In genomic region chr3:57158813-57159678, GRCh38 we compare ENCODE assay signal across 8 cellular contexts. TPM values are rescaled to one million over a fixed set of nuclear protein-coding genes. Genes with fewer than 3 reads are reported as not detected.
DNase-seq lines count a peak whose midpoint lies in the region; ATAC-seq and TF ChIP-seq lines count a peak whose summit lies in the region.
"Had no signal": no experiment of that assay in that cellular context is flagged by ENCODE, and none has a peak within 500 bp of the region (broad histone marks: within the 10 kb centered on the region; RNA-seq: fewer than 3 reads in every experiment).

No MANE protein-coding gene starts in this region.

- H3K9ac ChIP-seq in neural progenitor cell = no peak overlapping the region

- H2AFZ ChIP-seq in neural progenitor cell (replicated peaks) = no peak overlapping the region

- TF ChIP-seq CTCF in neural progenitor cell (IDR thresholded peaks at IDR 0.05) = no peak

- H3K27me3 Mint-ChIP-seq in central memory CD8-positive, alpha-beta T cell = peaks cover 39% of the 10 kb centered on the region
- peaks cover 5% of the 10 kb centered on the region for H3K27me3 Mint-ChIP-seq in neural progenitor cell (ENCODE audit: insufficient read depth, low read depth)

- no peak overlapping the region for H3K4me3 ChIP-seq in neural progenitor cell

- peak overlapping the region; percentile 66 for H3K27ac ChIP-seq in neural progenitor cell

- peak; percentile 64 for ATAC-seq in central memory CD8-positive, alpha-beta T cell (replicated peaks; ENCODE audit: extremely low read depth, poor library complexity, severe bottlenecking)
- no peak for ATAC-seq in HG03159 (IDR thresholded peaks at IDR 0.05; ENCODE audit: unreplicated experiment)

- peaks cover 15% of the 10 kb centered on the region for H3K4me1 Mint-ChIP-seq in central memory CD8-positive, alpha-beta T cell
- peaks cover 95% of the 10 kb centered on the region for H3K4me1 Mint-ChIP-seq in neural progenitor cell

- no peaks in the 10 kb centered on the region for H3K9me3 Mint-ChIP-seq in central memory CD8-positive, alpha-beta T cell
- no peaks in the 10 kb centered on the region for H3K9me3 Mint-ChIP-seq in neural progenitor cell

- H3K27me3 ChIP-seq in neural progenitor cell = peaks cover 83% of the 10 kb centered on the region

- peaks cover 80% of the 10 kb centered on the region for H3K79me2 ChIP-seq in neural progenitor cell (ENCODE audit: low read depth)

- peak overlapping the region; percentile 93 for H3K4me2 ChIP-seq in neural progenitor cell

- no peak overlapping the region for H3K27ac Mint-ChIP-seq in central memory CD8-positive, alpha-beta T cell (ENCODE audit: low read depth)
- H3K27ac Mint-ChIP-seq in neural progenitor cell = peak overlapping the region; percentile 97

- peak overlapping the region; percentile 23 for H3K4me3 Mint-ChIP-seq in central memory CD8-positive, alpha-beta T cell
- peak overlapping the region; percentile 76 for H3K4me3 Mint-ChIP-seq in neural progenitor cell

- H3K9me3 ChIP-seq in neural progenitor cell (ENCODE audit: low read depth) = no peaks in the 10 kb centered on the region

- H3K36me3 Mint-ChIP-seq in central memory CD8-positive, alpha-beta T cell (ENCODE audit: insufficient read depth) = no peaks in the 10 kb centered on the region
- peaks cover 7% of the 10 kb centered on the region for H3K36me3 Mint-ChIP-seq in neural progenitor cell

- H3F3A ChIP-seq in neural progenitor cell (ENCODE audit: low read depth) = peaks cover 59% of the 10 kb centered on the region

- H3K36me3 ChIP-seq in neural progenitor cell = no peaks in the 10 kb centered on the region

- peaks cover 87% of the 10 kb centered on the region for H3K4me1 ChIP-seq in neural progenitor cell

- peak; percentile 13 for DNase-seq in H4 (ENCODE audit: low spot score)
- peak; percentile 65 for DNase-seq in NCI-H146 (lab: John Stamatoyannopoulos, UW)
- DNase-seq in central memory CD8-positive, alpha-beta T cell (ENCODE audit: low spot score in 2 of 2) = no peak
- DNase-seq in neural progenitor cell (ENCODE audit: low spot score) = peak; percentile 84
- no peak for DNase-seq in GDM1 (lab: John Stamatoyannopoulos, UW)
- DNase-seq in activated effector memory CD4-positive, alpha-beta T cell treated with anti-CD3 and anti-CD28 coated beads, Interleukin-2, amount 50 U/mL, for 16 hours = no peak
- DNase-seq: NK-92 treated with Interleukin-12 subunit alpha and Interleukin-12 subunit beta, amount 100 ng/mL, for 24 hours had no signal

- peaks cover 99% of the 10 kb centered on the region for H4K20me1 ChIP-seq in neural progenitor cell (ENCODE audit: low read depth)

RNA-seq across cellular contexts. Expression of gene IL17RD, which starts 6.1 kb away (rescaled TPM):
- total RNA-seq in H4 (2014; rRNA removed; shearing (Covaris generic)) = 0.55 and 0.56 TPM in 2 replicates
- 26.1 and 33.6 TPM in 2 replicates for total RNA-seq in neural progenitor cell (ENCODE audit: low replicate concordance)

RNA-seq across cellular contexts. Expression of gene HESX1, which starts 40.7 kb away (rescaled TPM):
- 0.37 TPM in 1 of 2 replicates, not detected in the other for total RNA-seq in H4 (2014; rRNA removed; shearing (Covaris generic))
- 42.1 and 50.6 TPM in 2 replicates for total RNA-seq in neural progenitor cell (ENCODE audit: low replicate concordance)

Comparison
In these comparisons a context has a peak if more than half of its experiments do, and no peak if none do; other contexts are left out.
1. DNase-seq: peak in H4 (single experiment), NCI-H146 (single experiment) and neural progenitor cell (single experiment); none in central memory CD8-positive, alpha-beta T cell (0 of 2), GDM1 (single experiment) and activated effector memory CD4-positive, alpha-beta T cell treated with anti-CD3 and anti-CD28 coated beads, Interleukin-2, amount 50 U/mL, for 16 hours (single experiment).
2. RNA of gene IL17RD, which starts 6.1 kb away (total RNA-seq): 26.1 to 33.6 TPM in neural progenitor cell; 0.55 to 0.56 TPM in H4; every median in the first group is over 10 times any median in the second.
3. RNA of gene HESX1, which starts 40.7 kb away (total RNA-seq): 42.1 to 50.6 TPM in neural progenitor cell; 0.37 TPM in H4; every median in the first group is over 10 times any median in the second.